In the genomic region with DNA sequence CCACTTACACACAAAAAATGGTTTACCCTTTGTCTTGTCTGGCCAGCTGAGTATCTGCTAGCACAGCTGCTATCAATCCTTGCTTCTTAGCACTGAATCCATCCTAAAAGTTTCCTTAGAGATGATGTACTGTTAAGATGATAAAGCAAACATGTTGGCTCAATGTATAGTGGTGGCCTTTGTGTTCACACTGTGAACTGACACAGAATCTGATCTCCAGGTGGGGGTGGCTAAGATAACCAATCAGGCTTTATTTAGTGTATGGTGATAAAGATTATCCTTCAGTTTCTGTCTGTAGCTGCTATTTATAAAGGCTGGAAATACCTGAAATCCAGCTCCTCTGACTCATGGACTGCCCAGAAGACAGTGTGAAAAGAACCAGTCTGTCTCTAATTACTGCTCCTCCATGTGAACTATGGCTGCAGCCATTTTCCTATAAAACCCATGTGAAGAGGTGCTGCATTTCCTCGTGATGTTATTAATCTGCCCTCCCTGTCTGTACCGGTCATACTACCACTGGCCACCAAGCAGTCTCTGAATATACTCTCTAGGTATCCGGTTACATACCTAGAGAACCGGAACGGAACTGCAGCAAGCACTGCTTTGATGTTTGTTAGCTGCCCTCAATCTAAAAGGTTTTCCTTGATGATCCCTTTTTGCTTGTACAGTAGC, we compare ENCODE assay signal across 10 cellular contexts.
A peak's percentile ranks its signal among the peaks of the same experiment; 100 is the strongest.
DNase-seq lines count a peak whose midpoint lies in the region; ATAC-seq, FAIRE-seq and TF ChIP-seq lines count a peak whose summit lies in the region.
"Had no signal": no experiment of that assay in that cellular context is flagged by ENCODE, and none has a peak within 500 bp of the region (broad histone marks: within the 10 kb centered on the region; RNA-seq: fewer than 3 reads in every experiment).

No MANE protein-coding gene starts in this region.

- H3K4me3 Mint-ChIP-seq in endothelial cell (ENCODE audit: unreplicated experiment) = no peak overlapping the region
- H3K4me3 Mint-ChIP-seq: activated naive CD4-positive, alpha-beta T cell treated with anti-CD3 and anti-CD28 coated beads, Interleukin-2, amount 50 U/mL, for 24 hours had no signal

- H3K4me2 ChIP-seq in keratinocyte (ENCODE audit: control insufficient read depth, extremely low read depth, insufficient read depth, low read depth, low read length) = no peak overlapping the region

- intact Hi-C loops in ascending aorta (cut with DNase I) = loop anchor here (5.0 kb wide), 1 partner anchor 37 kb away; no protein-coding TSS in a partner anchor

- TF ChIP-seq CTCF in AG04450 (IDR thresholded peaks at IDR 0.05; ENCODE audit: low read depth, low read length) (0 out of 2 replicates have a peak, but pooled peaks have one; percentile 10), ascending aorta (IDR thresholded peaks at IDR 0.05) (peak in 1 of 3 experiments; percentile 4), keratinocyte (optimal IDR thresholded peaks at IDR 0.05 in 1 of 3, IDR thresholded peaks at IDR 0.05 in 1 of 3, conservative IDR thresholded peaks at IDR 0.05 in 1 of 3; ENCODE audit: extremely low read depth in 1 of 3, insufficient read depth in 2 of 3, low read length in 3 of 3) (no peak), endothelial cell (IDR thresholded peaks at IDR 0.05; ENCODE audit: unreplicated experiment) (no peak), WERI-Rb-1 (IDR thresholded peaks at IDR 0.05; ENCODE audit: low read depth, low read length) (no peak)

- H3K36me3 ChIP-seq in ascending aorta (no peaks in the 10 kb centered on the region), keratinocyte (ENCODE audit: control insufficient read depth in 2 of 2, extremely low read depth in 1 of 2, insufficient read depth in 2 of 2, low read length in 2 of 2) (no peaks in the 10 kb centered on the region), WERI-Rb-1 (no peaks in the 10 kb centered on the region)

- H3K79me2 ChIP-seq in keratinocyte (ENCODE audit: control insufficient read depth, insufficient read depth, low read length) = no peaks in the 10 kb centered on the region

- H4K20me1 ChIP-seq in keratinocyte (ENCODE audit: control insufficient read depth, extremely low read depth, insufficient read depth, low read length) = no peaks in the 10 kb centered on the region

- H3K27ac Mint-ChIP-seq in endothelial cell (ENCODE audit: unreplicated experiment) = no peak overlapping the region
- H3K27ac Mint-ChIP-seq: activated naive CD4-positive, alpha-beta T cell treated with anti-CD3 and anti-CD28 coated beads, Interleukin-2, amount 50 U/mL, for 24 hours had no signal

- H3K9me3 Mint-ChIP-seq in endothelial cell (ENCODE audit: unreplicated experiment) = no peaks in the 10 kb centered on the region
- H3K9me3 Mint-ChIP-seq: activated naive CD4-positive, alpha-beta T cell treated with anti-CD3 and anti-CD28 coated beads, Interleukin-2, amount 50 U/mL, for 24 hours had no signal

- no peaks in the 10 kb centered on the region for H3K27me3 ChIP-seq in AG04450 (ENCODE audit: control insufficient read depth, insufficient read depth, low read length)
- H3K27me3 ChIP-seq in ascending aorta = no peaks in the 10 kb centered on the region
- no peaks in the 10 kb centered on the region for H3K27me3 ChIP-seq in keratinocyte (ENCODE audit: control insufficient read depth, extremely low read depth, insufficient read depth, low read length)
- H3K27me3 ChIP-seq in WERI-Rb-1 (ENCODE audit: insufficient read depth, low read depth, severe bottlenecking) = no peaks in the 10 kb centered on the region

- peaks cover 2% of the 10 kb centered on the region for H3K9me1 ChIP-seq in keratinocyte (ENCODE audit: control insufficient read depth, extremely low read depth, insufficient read depth, low read length)

- peaks cover 0 to 23% of the 10 kb centered on the region in 2 donors for H3K4me1 ChIP-seq in ascending aorta
- peaks cover 5% of the 10 kb centered on the region for H3K4me1 ChIP-seq in keratinocyte (ENCODE audit: control insufficient read depth, extremely low read depth, insufficient read depth, low read length)

- H3K27ac ChIP-seq in AG04450 (ENCODE audit: low read depth, low read length) = no peak overlapping the region
- H3K27ac ChIP-seq in ascending aorta = peak overlapping the region; percentile 68 to 71
- no peak overlapping the region for H3K27ac ChIP-seq in keratinocyte (ENCODE audit: control insufficient read depth, insufficient read depth, low read length)
- H3K27ac ChIP-seq in WERI-Rb-1 = no peak overlapping the region

- no peak for DNase-seq in AG04450 (ENCODE audit: low read depth, low spot score)
- peak; percentile 41 for DNase-seq in HT1080 (ENCODE audit: low read depth)
- no peak for DNase-seq in ascending aorta (ENCODE audit: low spot score in 2 of 2)
- no peak for DNase-seq in keratinocyte (ENCODE audit: low read depth, low spot score)
- DNase-seq in endothelial cell (ENCODE audit: low spot score) = no peak
- no peak for DNase-seq in WERI-Rb-1
- DNase-seq in cortex of kidney (lab: John Stamatoyannopoulos, UW) = no peak
- DNase-seq: NCI-H1694 had no signal

- H3K4me1 Mint-ChIP-seq in endothelial cell (ENCODE audit: unreplicated experiment) = peaks cover 19% of the 10 kb centered on the region
- H3K4me1 Mint-ChIP-seq: activated naive CD4-positive, alpha-beta T cell treated with anti-CD3 and anti-CD28 coated beads, Interleukin-2, amount 50 U/mL, for 24 hours had no signal

- H3K4me3 ChIP-seq in AG04450 (ENCODE audit: low read depth, low read length) (no peak overlapping the region), ascending aorta (peak overlapping the region in 1 of 2 donors; percentile 39), keratinocyte (ENCODE audit: control insufficient read depth in 2 of 3, extremely low read depth in 1 of 3, insufficient read depth in 2 of 3, low read depth in 1 of 3, low read length in 3 of 3) (no peak overlapping the region), WERI-Rb-1 (ENCODE audit: low read depth, low read length) (no peak overlapping the region)

- FAIRE-seq in keratinocyte (lab: Jason Lieb, UNC) = peak; percentile 49

- peak overlapping the region; percentile 11 for H2AFZ ChIP-seq in keratinocyte (ENCODE audit: control insufficient read depth, low read length)

- no peak overlapping the region for H3K9ac ChIP-seq in keratinocyte (ENCODE audit: control insufficient read depth, extremely low read depth, insufficient read depth, low read length)

- H3K36me3 Mint-ChIP-seq in endothelial cell (ENCODE audit: low read depth, unreplicated experiment) = no peaks in the 10 kb centered on the region
- H3K36me3 Mint-ChIP-seq: activated naive CD4-positive, alpha-beta T cell treated with anti-CD3 and anti-CD28 coated beads, Interleukin-2, amount 50 U/mL, for 24 hours had no signal

- dilution Hi-C loops in keratinocyte (cut with MboI; ENCODE audit: extremely low pct_ligation_motif_present, low sequenced_read_pairs) = no loop called here

- CTCF ChIA-PET in AG04450 (lab: Charles Lee) = interaction anchor here (0.7 to 1.3 kb wide), 2 partner anchors 251 to 313 kb away, joined by 5 read pairs; no protein-coding TSS in a partner anchor

- peaks cover 1% of the 10 kb centered on the region for H3K27me3 Mint-ChIP-seq in endothelial cell (ENCODE audit: unreplicated experiment)

- H3K9me3 ChIP-seq in AG04450 (ENCODE audit: control insufficient read depth, insufficient read depth, low read length) = no peaks in the 10 kb centered on the region
- H3K9me3 ChIP-seq in ascending aorta = no peaks in the 10 kb centered on the region
- no peaks in the 10 kb centered on the region for H3K9me3 ChIP-seq in keratinocyte (ENCODE audit: control insufficient read depth, low read depth, low read length)
- no peaks in the 10 kb centered on the region for H3K9me3 ChIP-seq in WERI-Rb-1 (ENCODE audit: severe bottlenecking)

- POLR2A ChIA-PET in AG04450 (lab: Yijun Ruan, JAX) = interaction anchor here (0.7 kb wide), 1 partner anchor 198 kb away, joined by 3 read pairs; no protein-coding TSS in a partner anchor

- ATAC-seq in GM19452 (IDR thresholded peaks at IDR 0.05; ENCODE audit: unreplicated experiment) = no peak

Comparison
In these comparisons a context has a peak if more than half of its experiments do, and no peak if none do; other contexts are left out.
1. H3K27ac ChIP-seq: peak in ascending aorta (2 of 2); none in AG04450 (single experiment), keratinocyte (single experiment) and WERI-Rb-1 (single experiment).